In the genomic region with DNA sequence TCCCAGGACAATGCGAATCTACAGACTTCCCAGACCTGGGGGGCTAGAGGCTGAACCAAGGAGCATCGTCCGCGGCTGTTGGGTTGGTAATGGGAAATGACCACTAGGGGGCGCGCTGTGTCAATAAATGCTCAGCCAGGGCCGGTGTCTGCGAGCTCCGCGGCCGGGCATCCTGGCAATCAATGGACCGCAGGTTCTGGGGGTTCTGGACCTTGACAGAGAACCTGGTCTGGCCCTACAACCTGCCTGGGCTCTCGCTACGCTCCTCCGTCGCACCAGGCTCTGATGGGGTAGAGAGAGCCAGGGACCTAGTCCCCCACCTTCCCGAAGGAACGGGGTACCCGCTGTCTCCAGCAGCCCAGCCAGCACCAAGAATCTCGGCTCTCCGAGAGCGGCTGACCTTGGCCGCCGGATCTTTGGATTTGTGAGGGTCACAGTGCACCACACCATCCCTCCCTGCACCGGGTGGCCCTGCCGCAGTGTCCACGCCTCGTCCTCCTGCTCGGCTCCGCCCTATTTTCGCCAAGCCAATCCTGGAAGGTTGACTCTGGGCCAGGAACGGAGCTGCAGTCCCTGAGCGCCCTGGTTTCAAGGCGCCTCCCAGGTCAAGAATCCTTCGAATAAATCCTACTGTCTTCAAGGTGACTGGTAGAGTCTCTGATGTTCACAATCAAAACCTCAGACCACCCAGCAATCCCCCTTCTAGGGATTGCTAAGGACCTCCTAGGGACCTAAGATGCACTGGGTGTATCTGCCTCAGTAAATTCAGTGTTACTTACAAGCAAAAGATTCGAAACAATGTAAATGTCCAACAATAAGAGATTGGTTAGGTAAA, we compare ENCODE assay signal across 1 cellular context.
A peak's percentile ranks its signal among the peaks of the same experiment; 100 is the strongest.
TF ChIP-seq lines count a peak whose summit lies in the region.

No MANE protein-coding gene starts in this region.

TF ChIP-seq in HepG2, 621 proteins besides CTCF, POLR2A, EP300 and RAD21 (continued from another document and continues in another):
- peak; percentile 39; the same call in 1 of the 2 replicates for TF ChIP-seq GPN1 (CRISPR knock-in tag; IDR thresholded peaks at IDR 0.05; ENCODE audit: borderline replicate concordance)
- no peak; the same call in 1 of the 2 replicates for TF ChIP-seq ZNF501 (CRISPR knock-in tag; IDR thresholded peaks at IDR 0.05)
- no peak for TF ChIP-seq MTA3 (CRISPR knock-in tag; IDR thresholded peaks at IDR 0.05)
- TF ChIP-seq ZFP90 (CRISPR knock-in tag; IDR thresholded peaks at IDR 0.05; ENCODE audit: borderline replicate concordance), result no peak; the same call in 1 of the 2 replicates
- TF ChIP-seq CENPT (CRISPR knock-in tag; IDR thresholded peaks at IDR 0.05; ENCODE audit: low read depth), result no peak
- TF ChIP-seq ZNF225 (CRISPR knock-in tag; IDR thresholded peaks at IDR 0.05), result peak; percentile 22; the same call in 1 of the 2 replicates
- TF ChIP-seq ARNT (IDR thresholded peaks at IDR 0.05), result no peak
- no peak for TF ChIP-seq SIX1 (CRISPR knock-in tag; IDR thresholded peaks at IDR 0.05; ENCODE audit: borderline replicate concordance)
- no peak for TF ChIP-seq ZNF629 (CRISPR knock-in tag; conservative IDR thresholded peaks at IDR 0.05)
- TF ChIP-seq DR1 (CRISPR knock-in tag; IDR thresholded peaks at IDR 0.05), result no peak
- TF ChIP-seq ZNF691 (CRISPR knock-in tag; IDR thresholded peaks at IDR 0.05; ENCODE audit: borderline replicate concordance, low read depth), result peak; percentile 70; the same call in 1 of the 2 replicates
- TF ChIP-seq, protein P1, sequence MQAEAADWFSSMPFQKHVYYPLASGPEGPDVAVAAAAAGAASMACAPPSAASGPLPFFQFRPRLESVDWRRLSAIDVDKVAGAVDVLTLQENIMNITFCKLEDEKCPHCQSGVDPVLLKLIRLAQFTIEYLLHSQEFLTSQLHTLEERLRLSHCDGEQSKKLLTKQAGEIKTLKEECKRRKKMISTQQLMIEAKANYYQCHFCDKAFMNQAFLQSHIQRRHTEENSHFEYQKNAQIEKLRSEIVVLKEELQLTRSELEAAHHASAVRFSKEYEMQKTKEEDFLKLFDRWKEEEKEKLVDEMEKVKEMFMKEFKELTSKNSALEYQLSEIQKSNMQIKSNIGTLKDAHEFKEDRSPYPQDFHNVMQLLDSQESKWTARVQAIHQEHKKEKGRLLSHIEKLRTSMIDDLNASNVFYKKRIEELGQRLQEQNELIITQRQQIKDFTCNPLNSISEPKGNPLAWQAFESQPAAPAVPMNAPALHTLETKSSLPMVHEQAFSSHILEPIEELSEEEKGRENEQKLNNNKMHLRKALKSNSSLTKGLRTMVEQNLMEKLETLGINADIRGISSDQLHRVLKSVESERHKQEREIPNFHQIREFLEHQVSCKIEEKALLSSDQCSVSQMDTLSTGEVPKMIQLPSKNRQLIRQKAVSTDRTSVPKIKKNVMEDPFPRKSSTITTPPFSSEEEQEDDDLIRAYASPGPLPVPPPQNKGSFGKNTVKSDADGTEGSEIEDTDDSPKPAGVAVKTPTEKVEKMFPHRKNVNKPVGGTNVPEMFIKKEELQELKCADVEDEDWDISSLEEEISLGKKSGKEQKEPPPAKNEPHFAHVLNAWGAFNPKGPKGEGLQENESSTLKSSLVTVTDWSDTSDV (CRISPR knock-in tag; IDR thresholded peaks at IDR 0.05), result 0 out of 2 replicates have a peak, but pooled peaks have one; percentile 23
- TF ChIP-seq, protein P2, sequence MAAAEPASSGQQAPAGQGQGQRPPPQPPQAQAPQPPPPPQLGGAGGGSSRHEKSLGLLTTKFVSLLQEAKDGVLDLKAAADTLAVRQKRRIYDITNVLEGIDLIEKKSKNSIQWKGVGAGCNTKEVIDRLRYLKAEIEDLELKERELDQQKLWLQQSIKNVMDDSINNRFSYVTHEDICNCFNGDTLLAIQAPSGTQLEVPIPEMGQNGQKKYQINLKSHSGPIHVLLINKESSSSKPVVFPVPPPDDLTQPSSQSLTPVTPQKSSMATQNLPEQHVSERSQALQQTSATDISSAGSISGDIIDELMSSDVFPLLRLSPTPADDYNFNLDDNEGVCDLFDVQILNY (CRISPR knock-in tag; conservative IDR thresholded peaks at IDR 0.05), result no peak
- peak; percentile 93; the same call in 1 of the 2 replicates for TF ChIP-seq ZNF598 (CRISPR knock-in tag; IDR thresholded peaks at IDR 0.05; ENCODE audit: borderline replicate concordance)
- peak; percentile 83; the same call in 1 of the 2 replicates for TF ChIP-seq ZNF547 (CRISPR knock-in tag; IDR thresholded peaks at IDR 0.05)
- no peak for TF ChIP-seq CREB3 (CRISPR knock-in tag; IDR thresholded peaks at IDR 0.05)
- TF ChIP-seq FOSL1 (CRISPR knock-in tag; IDR thresholded peaks at IDR 0.05; ENCODE audit: borderline replicate concordance), result no peak
- no peak for TF ChIP-seq ZNF530 (CRISPR knock-in tag; IDR thresholded peaks at IDR 0.05; ENCODE audit: low read depth)
- 0 out of 2 replicates have a peak, but pooled peaks have one; percentile 46 for TF ChIP-seq ZNF335 (CRISPR knock-in tag; IDR thresholded peaks at IDR 0.05)
- TF ChIP-seq POGZ (CRISPR knock-in tag; IDR thresholded peaks at IDR 0.05), result no peak; the same call in 1 of the 2 replicates
- TF ChIP-seq ZBTB3 (CRISPR knock-in tag; IDR thresholded peaks at IDR 0.05; ENCODE audit: borderline replicate concordance, low read depth), result no peak
- TF ChIP-seq ZMYM3 (CRISPR knock-in tag; IDR thresholded peaks at IDR 0.05), result peak; percentile 60
- TF ChIP-seq NFRKB (IDR thresholded peaks at IDR 0.05), result no peak
- 0 out of 2 replicates have a peak, but pooled peaks have one; percentile 54 for TF ChIP-seq HIVEP1 (CRISPR knock-in tag; IDR thresholded peaks at IDR 0.05)
- TF ChIP-seq AFF4 (CRISPR knock-in tag; IDR thresholded peaks at IDR 0.05), result no peak
- TF ChIP-seq FOXC1 (CRISPR knock-in tag; IDR thresholded peaks at IDR 0.05; ENCODE audit: borderline replicate concordance), result no peak; the same call in 1 of the 2 replicates
- TF ChIP-seq FOSL2 (CRISPR knock-in tag; IDR thresholded peaks at IDR 0.05), result peak; percentile 23; the same call in 1 of the 2 replicates
- no peak for TF ChIP-seq JUNB (CRISPR knock-in tag; IDR thresholded peaks at IDR 0.05; ENCODE audit: borderline replicate concordance)
- TF ChIP-seq RFX3 (CRISPR knock-in tag; IDR thresholded peaks at IDR 0.05), result no peak
- TF ChIP-seq, protein P3, sequence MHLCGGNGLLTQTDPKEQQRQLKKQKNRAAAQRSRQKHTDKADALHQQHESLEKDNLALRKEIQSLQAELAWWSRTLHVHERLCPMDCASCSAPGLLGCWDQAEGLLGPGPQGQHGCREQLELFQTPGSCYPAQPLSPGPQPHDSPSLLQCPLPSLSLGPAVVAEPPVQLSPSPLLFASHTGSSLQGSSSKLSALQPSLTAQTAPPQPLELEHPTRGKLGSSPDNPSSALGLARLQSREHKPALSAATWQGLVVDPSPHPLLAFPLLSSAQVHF (CRISPR knock-in tag; IDR thresholded peaks at IDR 0.05), result no peak
- TF ChIP-seq POLR2AphosphoS2 (IDR thresholded peaks at IDR 0.05; ENCODE audit: low read depth, low read length), result no peak
- TF ChIP-seq GMEB1 (CRISPR knock-in tag; IDR thresholded peaks at IDR 0.05; ENCODE audit: borderline replicate concordance), result 0 out of 2 replicates have a peak, but pooled peaks have one; percentile 27
- 0 out of 2 replicates have a peak, but pooled peaks have one; percentile 3 for TF ChIP-seq CEBPG (CRISPR knock-in tag; IDR thresholded peaks at IDR 0.05)
- TF ChIP-seq, protein P4, sequence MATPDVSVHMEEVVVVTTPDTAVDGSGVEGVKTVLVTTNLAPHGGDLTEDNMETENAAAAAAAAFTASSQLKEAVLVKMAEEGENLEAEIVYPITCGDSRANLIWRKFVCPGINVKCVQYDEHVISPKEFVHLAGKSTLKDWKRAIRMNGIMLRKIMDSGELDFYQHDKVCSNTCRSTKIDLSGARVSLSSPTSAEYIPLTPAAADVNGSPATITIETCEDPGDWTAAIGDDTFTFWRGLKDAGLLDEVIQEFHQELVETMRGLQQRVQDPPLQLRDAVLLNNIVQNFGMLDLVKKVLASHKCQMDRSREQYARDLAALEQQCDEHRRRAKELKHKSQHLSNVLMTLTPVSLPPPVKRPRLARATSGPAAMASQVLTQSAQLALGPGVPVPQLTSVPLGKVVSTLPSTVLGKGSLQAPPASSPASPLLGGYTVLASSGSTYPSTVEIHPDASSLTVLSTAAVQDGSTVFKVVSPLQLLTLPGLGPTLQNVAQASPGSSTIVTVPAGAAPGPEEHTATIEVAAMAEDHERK (CRISPR knock-in tag; IDR thresholded peaks at IDR 0.05; ENCODE audit: low read depth), result no peak
- peak; percentile 68 for TF ChIP-seq HOXA5 (CRISPR knock-in tag; IDR thresholded peaks at IDR 0.05)
- no peak; the same call in 1 of the 2 replicates for TF ChIP-seq STAT6 (CRISPR knock-in tag; IDR thresholded peaks at IDR 0.05; ENCODE audit: borderline replicate concordance)
- TF ChIP-seq ZNF761 (CRISPR knock-in tag; conservative IDR thresholded peaks at IDR 0.05), result 0 out of 2 replicates have a peak, but pooled peaks have one; percentile 57
